Comparison of ENCODE assay signal across 8 cellular contexts in the genomic region with DNA sequence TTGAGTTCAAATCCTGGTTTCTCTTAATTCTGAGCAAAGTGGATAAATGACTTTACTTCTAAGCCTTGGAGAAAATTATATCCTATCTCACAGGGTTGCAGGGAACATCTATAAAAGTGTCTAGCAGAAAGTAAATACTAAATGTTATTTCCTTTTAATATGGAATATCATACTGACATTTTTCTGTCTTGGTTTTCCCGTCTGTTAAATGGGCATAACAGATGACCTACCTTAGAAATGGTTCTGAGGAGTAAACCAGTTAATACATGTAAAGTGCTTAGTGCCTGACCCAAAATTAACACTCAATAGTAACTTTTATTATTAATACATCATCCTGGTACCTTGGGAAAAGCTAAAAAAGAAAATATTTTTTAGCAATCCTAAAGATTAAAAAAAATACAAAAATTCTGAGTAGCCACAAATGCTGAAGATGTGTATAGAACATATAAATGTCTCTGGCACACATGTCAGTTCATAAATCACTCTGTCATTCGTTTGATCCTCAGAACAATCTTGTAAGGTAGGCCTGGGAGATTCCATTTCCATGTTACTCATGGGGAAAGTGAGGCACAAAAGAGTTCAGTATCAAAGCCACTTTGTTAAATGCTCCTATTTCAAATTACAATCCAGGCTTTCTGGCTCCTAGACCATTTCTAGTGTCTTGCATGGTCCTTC.
DNase-seq lines count a peak whose midpoint lies in the region; ATAC-seq and TF ChIP-seq lines count a peak whose summit lies in the region.

No MANE protein-coding gene starts in this region.

- peaks cover 38% of the 10 kb centered on the region for H3K79me2 ChIP-seq in OCI-LY1 (ENCODE audit: insufficient read depth, low read length)

- H3K9me2 ChIP-seq in OCI-LY1 (ENCODE audit: low read depth, low read length) = no peaks in the 10 kb centered on the region

- H3K4me1 ChIP-seq in ES-I3 (ENCODE audit: insufficient read depth, low read length) (no peaks in the 10 kb centered on the region), OCI-LY1 (ENCODE audit: insufficient read depth, low read length, severe bottlenecking) (peaks cover 31% of the 10 kb centered on the region), neutrophil (ENCODE audit: control insufficient read depth in 1 of 2, insufficient read depth in 1 of 2, low read depth in 1 of 2, low read length in 1 of 2) (peaks cover 24 to 28% of the 10 kb centered on the region in 2 experiments)

- DNase-seq in effector memory CD8-positive, alpha-beta T cell = no peak
- DNase-seq in GM03348 (ENCODE audit: low spot score) (no peak), cerebellar nuclear complex (lab: John Stamatoyannopoulos, UW) (no peak), NCI-H1694 treated with DMSO at 0.1 percent for 48 hours (lab: John Stamatoyannopoulos, UW) (no peak)

- no peak overlapping the region for H2AFZ ChIP-seq in OCI-LY1 (ENCODE audit: low read length)

- H3K4me3 ChIP-seq in OCI-LY1 (ENCODE audit: low read depth, low read length, poor library complexity, severe bottlenecking) = peak overlapping the region; percentile 86
- peak overlapping the region in 1 of 2 experiments; percentile 95 for H3K4me3 ChIP-seq in neutrophil (ENCODE audit: low read depth in 1 of 2, low read length in 1 of 2)

- peak overlapping the region; percentile 96 to 100 for H3K4me3 Mint-ChIP-seq in effector memory CD8-positive, alpha-beta T cell

- H3F3A ChIP-seq in OCI-LY1 (ENCODE audit: insufficient read depth, low read length) = no peaks in the 10 kb centered on the region

- H3K4me1 Mint-ChIP-seq in effector memory CD8-positive, alpha-beta T cell (ENCODE audit: low read depth in 2 of 2) = peaks cover 32 to 35% of the 10 kb centered on the region in 2 donors

- TF ChIP-seq CTCF in OCI-LY1 (IDR thresholded peaks at IDR 0.05; ENCODE audit: low read length) (no peak), neutrophil (IDR thresholded peaks at IDR 0.05) (no peak)

- H3K36me3 ChIP-seq in ES-I3 (ENCODE audit: insufficient read depth, low read length) (peaks cover 3% of the 10 kb centered on the region), OCI-LY1 (ENCODE audit: insufficient read depth, low read length) (peaks cover 39% of the 10 kb centered on the region), neutrophil (peaks cover 35% of the 10 kb centered on the region)

- no peaks in the 10 kb centered on the region for H4K20me1 ChIP-seq in OCI-LY1 (ENCODE audit: insufficient read depth, low read length)

- H3K9me3 ChIP-seq in ES-I3 (ENCODE audit: control insufficient read depth, insufficient read depth, low read length) = no peaks in the 10 kb centered on the region
- no peaks in the 10 kb centered on the region for H3K9me3 ChIP-seq in OCI-LY1 (ENCODE audit: low read length)
- no peaks in the 10 kb centered on the region for H3K9me3 ChIP-seq in neutrophil

- H3K27me3 ChIP-seq in OCI-LY1 (ENCODE audit: insufficient read depth, low read length) (no peaks in the 10 kb centered on the region), neutrophil (no peaks in the 10 kb centered on the region)

- no peaks in the 10 kb centered on the region for H3K27me3 Mint-ChIP-seq in effector memory CD8-positive, alpha-beta T cell

- H3K9me3 Mint-ChIP-seq in effector memory CD8-positive, alpha-beta T cell = no peaks in the 10 kb centered on the region

- H3K4me2 ChIP-seq in OCI-LY1 (ENCODE audit: low read length) = peak overlapping the region; percentile 75

- H3K27ac ChIP-seq in OCI-LY1 (ENCODE audit: low read depth, low read length, poor library complexity, severe bottlenecking) = no peak overlapping the region
- H3K27ac ChIP-seq in neutrophil = peak overlapping the region; percentile 86

- H3K9ac ChIP-seq in ES-I3 (ENCODE audit: low read depth, low read length) (0 out of 2 replicates have a peak overlapping the region, but pooled peaks have one; percentile 94), OCI-LY1 (ENCODE audit: low read length) (peak overlapping the region; percentile 77)

- H3K36me3 Mint-ChIP-seq in effector memory CD8-positive, alpha-beta T cell (ENCODE audit: insufficient read depth) = peaks cover 54% of the 10 kb centered on the region

- no peak for ATAC-seq in effector memory CD8-positive, alpha-beta T cell (replicated peaks)
- ATAC-seq in GM21360 (IDR thresholded peaks at IDR 0.05; ENCODE audit: unreplicated experiment) = no peak

- peak overlapping the region; percentile 95 to 100 for H3K27ac Mint-ChIP-seq in effector memory CD8-positive, alpha-beta T cell
